8 cellular contexts compared by ENCODE assay signal in genomic region chr20:3795511-3796468, GRCh38. TPM values are rescaled to one million over a fixed set of nuclear protein-coding genes. Genes with fewer than 3 reads are reported as not detected.
DNase-seq lines count a peak whose midpoint lies in the region; ATAC-seq and TF ChIP-seq lines count a peak whose summit lies in the region.

CDC25B (plus strand) TSS chr20:3796310; CDS start chr20:3796532, 222 bp downstream.

- peak within 1 kb of the TSS; percentile 92 for H3K4me3 Mint-ChIP-seq in activated B cell treated with CpG ODN at 0.5 μM for 24 hours

- DNase-seq in AG09309 (ENCODE audit: low read depth) (peak; percentile 59), NCI-H345 treated with DMSO at 0.1 percent for 48 hours (lab: John Stamatoyannopoulos, UW; ENCODE audit: unreplicated experiment) (peak; percentile 92), activated B cell treated with CpG ODN at 0.5 μM for 24 hours (peak; percentile 75), cardiac fibroblast (ENCODE audit: low read depth in 2 of 2) (peak; percentile 93 to 97), iris pigment epithelial cell (ENCODE audit: low read depth) (peak; percentile 87)
- DNase-seq in stimulated activated CD4-positive, alpha-beta T cell treated with anti-CD3 and anti-CD28 coated beads, Interleukin-12 subunit alpha, Interleukin-12 subunit beta, amount 100 ng/mL, for 48 hours (ENCODE audit: low read depth in 2 of 3, low spot score in 1 of 3): peak; percentile 83 to 91 (median 86)

- H3K4me1 Mint-ChIP-seq in activated B cell treated with CpG ODN at 0.5 μM for 24 hours: peaks cover 50% of the 10 kb centered on the region

- H3K27ac Mint-ChIP-seq in activated B cell treated with CpG ODN at 0.5 μM for 24 hours: peak within 1 kb of the TSS; percentile 95

- ATAC-seq in GM19025 (IDR thresholded peaks at IDR 0.05; ENCODE audit: low read depth, unreplicated experiment) (peak; percentile 55), HG03342 (IDR thresholded peaks at IDR 0.05; ENCODE audit: unreplicated experiment) (peak; percentile 57), activated B cell treated with CpG ODN at 0.5 μM for 24 hours (ENCODE audit: low read depth) (peak; percentile 84)

- intact Hi-C loops in activated B cell treated with CpG ODN at 0.5 μM for 24 hours (cut with micrococcal nuclease): loop anchor here (1.0 to 5.0 kb wide), 6 partner anchors 9 to 92 kb away; partner anchors contain the start of genes AP5S1, CENPB, MAVS and PANK2

- H3K4me3 ChIP-seq in AG09309 (ENCODE audit: control insufficient read depth, low read depth, low read length) (peak within 1 kb of the TSS; percentile 79), cardiac fibroblast (replicated peaks in 1 of 2; ENCODE audit: low read depth in 2 of 2, low read length in 2 of 2) (peak within 1 kb of the TSS; percentile 77 to 83)

- no peaks in the 10 kb centered on the region for H3K27me3 Mint-ChIP-seq in activated B cell treated with CpG ODN at 0.5 μM for 24 hours

- POLR2A ChIA-PET in activated B cell treated with CpG ODN at 0.5 μM for 24 hours (lab: Charles Lee): interaction anchor here (1.4 to 2.6 kb wide), 6 partner anchors 9 to 28 kb away, joined by 4 to 26 read pairs (median 10); partner anchors contain the start of genes ADISSP, AP5S1 and CENPB

- peak; percentile 45 for TF ChIP-seq CTCF in AG09309 (IDR thresholded peaks at IDR 0.05; ENCODE audit: control insufficient read depth, insufficient read depth, low read depth, low read length, missing control alignments)
- no peak for TF ChIP-seq CTCF in activated B cell treated with CpG ODN at 0.5 μM for 24 hours (IDR thresholded peaks at IDR 0.05)
- TF ChIP-seq CTCF in cardiac fibroblast (IDR thresholded peaks at IDR 0.05; ENCODE audit: low read depth, low read length): peak; percentile 61

- H3K36me3 Mint-ChIP-seq in activated B cell treated with CpG ODN at 0.5 μM for 24 hours (ENCODE audit: low read depth): peaks cover 11% of the 10 kb centered on the region

- CTCF ChIA-PET in activated B cell treated with CpG ODN at 0.5 μM for 24 hours (lab: Charles Lee): interaction anchor here (0.7 to 2.0 kb wide), 2 partner anchors 25 to 59 kb away, joined by 3 to 5 read pairs; partner anchors contain the start of gene AP5S1

- no peaks in the 10 kb centered on the region for H3K9me3 Mint-ChIP-seq in activated B cell treated with CpG ODN at 0.5 μM for 24 hours

RNA-seq across cellular contexts. Expression of gene CDC25B, which starts in this region (rescaled TPM):
- 21.6 and 24.3 TPM in 2 replicates for total RNA-seq in activated B cell treated with CpG ODN at 0.5 μM for 24 hours

Comparison
In these comparisons a context has a peak if more than half of its experiments do, and no peak if none do; other contexts are left out.
1. Peak in every context shown above with its lines: DNase-seq, ATAC-seq and H3K4me3 ChIP-seq.